ENCODE assay signal across 16 cellular contexts in genomic region chr9:126781186-126781585, GRCh38. TPM values are rescaled to one million over a fixed set of nuclear protein-coding genes. Genes with fewer than 3 reads are reported as not detected.
A peak's percentile ranks its signal among the peaks of the same experiment; 100 is the strongest.
DNase-seq lines count a peak whose midpoint lies in the region; ATAC-seq and TF ChIP-seq lines count a peak whose summit lies in the region.
"Had no signal": no experiment of that assay in that cellular context is flagged by ENCODE, and none has a peak within 500 bp of the region (broad histone marks: within the 10 kb centered on the region; RNA-seq: fewer than 3 reads in every experiment).

No MANE protein-coding gene starts in this region.

- H3K4me1 Mint-ChIP-seq in effector memory CD8-positive, alpha-beta T cell (ENCODE audit: low read depth in 2 of 2), result peaks cover 0 to 3% of the 10 kb centered on the region in 2 donors

- no TSS peak for BruUV-seq in PC-3 (replicated peaks; lab: Mats Ljungman, UMichigan)

- H3K9me2 ChIP-seq in PC-3 (replicated peaks; ENCODE audit: low read length), result no peaks in the 10 kb centered on the region

- H3K4me3 ChIP-seq in PC-3 (ENCODE audit: low read length) (peak overlapping the region; percentile 60; the same call in 1 of the 2 replicates), lower lobe of right lung (peak overlapping the region; percentile 3), smooth muscle cell (no peak overlapping the region)
- H3K4me3 ChIP-seq: HAP-1, K562, left lung, mucosa of descending colon, transverse colon had no signal

- H2AFZ ChIP-seq in PC-3 (ENCODE audit: low read length) (peak overlapping the region; percentile 91), smooth muscle cell (ENCODE audit: low read depth) (peak overlapping the region; percentile 33)

- 91% methylated on average over 9 of the region's 9 CpGs for WGBS in smooth muscle cell (ENCODE audit: low lambda C conversion rate)

- ATAC-seq in PC-3 (no peak), lower lobe of right lung (peak; percentile 12), GM18858 (IDR thresholded peaks at IDR 0.05; ENCODE audit: unreplicated experiment) (no peak), GM19035 (IDR thresholded peaks at IDR 0.05; ENCODE audit: unreplicated experiment) (no peak)
- ATAC-seq in effector memory CD8-positive, alpha-beta T cell (replicated peaks), result no peak

- peak; percentile 46 for DNase-seq in activated CD8-positive, alpha-beta memory T cell treated with anti-CD3 and anti-CD28 coated beads, Interleukin-2, amount 50 U/mL, for 48 hours
- DNase-seq in activated CD8-positive, alpha-beta memory T cell treated with anti-CD3 and anti-CD28 coated beads for 24 hours, result no peak
- DNase-seq in PC-3, result no peak
- no peak for DNase-seq in lower lobe of right lung
- no peak for DNase-seq in smooth muscle cell (lab: John Stamatoyannopoulos, UW; ENCODE audit: unreplicated experiment)
- no peak for DNase-seq in effector memory CD8-positive, alpha-beta T cell

- peak overlapping the region; percentile 84 for H3K4me2 ChIP-seq in PC-3 (ENCODE audit: low read length)
- peak overlapping the region; percentile 81 for H3K4me2 ChIP-seq in smooth muscle cell

- POLR2A ChIA-PET in PC-3 (lab: Charles Lee; ENCODE audit: unreplicated experiment), result no interaction called here

- H3K4me3 Mint-ChIP-seq in effector memory CD8-positive, alpha-beta T cell, result no peak overlapping the region
- H3K4me3 Mint-ChIP-seq: stimulated activated naive CD8-positive, alpha-beta T cell treated with anti-CD3 and anti-CD28 coated beads, Interleukin-15, Interleukin-2, amounts not matched to agents 100 ng/mL and 50 ng/mL, for 24 hours had no signal

- H3K9me3 Mint-ChIP-seq in effector memory CD8-positive, alpha-beta T cell, result no peaks in the 10 kb centered on the region
- H3K9me3 Mint-ChIP-seq: stimulated activated naive CD8-positive, alpha-beta T cell treated with anti-CD3 and anti-CD28 coated beads, Interleukin-15, Interleukin-2, amounts not matched to agents 100 ng/mL and 50 ng/mL, for 24 hours had no signal

- H3K36me3 ChIP-seq in PC-3 (ENCODE audit: low read depth, low read length) (no peaks in the 10 kb centered on the region; the same call in 1 of the 2 replicates), lower lobe of right lung (no peaks in the 10 kb centered on the region), smooth muscle cell (ENCODE audit: low read depth) (no peaks in the 10 kb centered on the region)
- H3K36me3 ChIP-seq: HAP-1, heart right ventricle, left lung, spleen, transverse colon had no signal

- no peaks in the 10 kb centered on the region for H3K4me1 ChIP-seq in PC-3 (ENCODE audit: insufficient read depth, low read length)
- H3K4me1 ChIP-seq in lower lobe of right lung, result no peaks in the 10 kb centered on the region
- no peaks in the 10 kb centered on the region for H3K4me1 ChIP-seq in smooth muscle cell (ENCODE audit: low read depth)

- TF ChIP-seq CTCF in PC-3 (conservative IDR thresholded peaks at IDR 0.05; ENCODE audit: low read depth, low read length) (no peak), lower lobe of right lung (IDR thresholded peaks at IDR 0.05) (no peak), smooth muscle cell (IDR thresholded peaks at IDR 0.05; ENCODE audit: borderline replicate concordance, insufficient read depth, poor library complexity, severe bottlenecking) (no peak)

- peaks cover 36 to 60% of the 10 kb centered on the region in 2 donors for H3K27me3 Mint-ChIP-seq in effector memory CD8-positive, alpha-beta T cell

- intact Hi-C loops in PC-3 (cut with micrococcal nuclease), result loop anchor here (1.0 to 5.0 kb wide), 2 partner anchors 76 to 169 kb away; partner anchors contain the start of gene LMX1B
- intact Hi-C loops in lower lobe of right lung (cut with DNase I), result loop anchor here (5.0 kb wide), 1 partner anchor 74 kb away; no protein-coding TSS in a partner anchor

- no peak overlapping the region for H3K27ac ChIP-seq in PC-3 (ENCODE audit: low read length)
- no peak overlapping the region for H3K27ac ChIP-seq in lower lobe of right lung
- no peak overlapping the region for H3K27ac ChIP-seq in smooth muscle cell (ENCODE audit: low read depth)
- H3K27ac ChIP-seq: heart right ventricle, left lung, spleen, transverse colon had no signal

- no peaks in the 10 kb centered on the region for H3K9me3 ChIP-seq in PC-3 (ENCODE audit: low read length)
- no peaks in the 10 kb centered on the region for H3K9me3 ChIP-seq in lower lobe of right lung
- H3K9me3 ChIP-seq in smooth muscle cell (replicated peaks; ENCODE audit: low read depth), result no peaks in the 10 kb centered on the region
- H3K9me3 ChIP-seq: HAP-1, heart right ventricle, left lung, mucosa of descending colon, spleen, transverse colon had no signal

- no peaks in the 10 kb centered on the region for H4K20me1 ChIP-seq in PC-3 (ENCODE audit: low read length)
- no peaks in the 10 kb centered on the region for H4K20me1 ChIP-seq in smooth muscle cell (ENCODE audit: low read depth)

- CTCF ChIA-PET in PC-3 (lab: Charles Lee), result interaction anchor here (0.6 to 1.8 kb wide), 6 partner anchors 8 to 494 kb away, joined by 3 to 41 read pairs (median 12); no protein-coding TSS in a partner anchor

- H3K27ac Mint-ChIP-seq in effector memory CD8-positive, alpha-beta T cell, result no peak overlapping the region
- H3K27ac Mint-ChIP-seq: stimulated activated naive CD8-positive, alpha-beta T cell treated with anti-CD3 and anti-CD28 coated beads, Interleukin-15, Interleukin-2, amounts not matched to agents 100 ng/mL and 50 ng/mL, for 24 hours had no signal

- peaks cover 4% of the 10 kb centered on the region for H3K36me3 Mint-ChIP-seq in effector memory CD8-positive, alpha-beta T cell (ENCODE audit: insufficient read depth)

- no peak overlapping the region for H3K9ac ChIP-seq in PC-3 (ENCODE audit: low read length)
- H3K9ac ChIP-seq in smooth muscle cell (ENCODE audit: low read depth), result no peak overlapping the region

- H3K79me2 ChIP-seq in PC-3 (ENCODE audit: low read length) (no peaks in the 10 kb centered on the region), smooth muscle cell (ENCODE audit: low read depth) (no peaks in the 10 kb centered on the region)

- H3K27me3 ChIP-seq in PC-3 (ENCODE audit: low read length), result no peaks in the 10 kb centered on the region
- peaks cover 41% of the 10 kb centered on the region for H3K27me3 ChIP-seq in lower lobe of right lung (ENCODE audit: low read depth)
- H3K27me3 ChIP-seq in smooth muscle cell (ENCODE audit: low read depth), result peaks cover 28% of the 10 kb centered on the region

- H3F3A ChIP-seq in PC-3 (ENCODE audit: low read length, unreplicated experiment), result no peaks in the 10 kb centered on the region
- no peaks in the 10 kb centered on the region for H3F3A ChIP-seq in smooth muscle cell (ENCODE audit: low read depth)

RNA-seq across cellular contexts. Expression of gene ZBTB43, which starts 23.7 kb away (rescaled TPM):
- 5.9 and 36.1 TPM in 2 replicates for total RNA-seq in PC-3 (2014; rRNA removed)
- 30.2 TPM for total RNA-seq in lower lobe of right lung
- 12.3 and 13.3 TPM in 2 replicates for total RNA-seq in smooth muscle cell
- polyA plus RNA-seq in smooth muscle cell, result 10.8 and 11.5 TPM in 2 replicates

Comparison
In these comparisons a context has a peak if more than half of its experiments do, and no peak if none do; other contexts are left out.
1. ATAC-seq: peak in lower lobe of right lung (2 of 2); none in PC-3 (single experiment), GM18858 (single experiment), effector memory CD8-positive, alpha-beta T cell (single experiment) and GM19035 (single experiment).